27 cellular contexts compared by ENCODE assay signal in the genomic region with DNA sequence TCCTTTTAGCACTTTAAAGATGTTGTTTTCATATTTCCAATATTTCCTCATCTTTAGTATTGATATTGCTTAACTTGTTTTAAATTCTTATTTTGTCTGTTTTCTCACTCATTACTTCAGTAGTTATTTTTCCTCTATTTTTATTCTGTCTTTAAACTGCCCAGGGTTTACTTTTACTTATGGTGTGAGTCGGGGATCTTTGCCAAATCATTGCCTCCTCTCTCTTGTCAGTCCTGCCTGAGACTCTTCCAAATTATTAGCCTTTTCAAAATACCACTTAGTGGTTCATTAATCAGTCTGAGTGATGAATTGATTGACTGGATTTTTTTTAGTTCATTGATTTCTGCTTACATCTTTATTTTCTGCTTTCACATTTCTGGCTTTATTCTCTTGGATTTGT.
"Had no signal": no experiment of that assay in that cellular context is flagged by ENCODE, and none has a peak within 500 bp of the region (broad histone marks: within the 10 kb centered on the region; RNA-seq: fewer than 3 reads in every experiment).

No MANE protein-coding gene starts in this region.

- DNase-seq: activated CD4-positive, alpha-beta memory T cell treated with anti-CD3 and anti-CD28 coated beads for 36 hours; activated CD4-positive, alpha-beta T cell treated with anti-CD3 and anti-CD28 coated beads for 36 hours; activated CD4-positive, alpha-beta T cell treated with anti-CD3 and anti-CD28 coated beads, Interleukin-2, amount 10 ng/mL, durations not matched to agents 24 days and 14 days; activated CD4-positive, CD25-positive, alpha-beta regulatory T cell; activated CD4-positive, CD25-positive, alpha-beta regulatory T cell treated with anti-CD3 and anti-CD28 coated beads, Interleukin-2, amount 50 U/mL, for 72 hours; activated CD8-positive, alpha-beta memory T cell treated with anti-CD3 and anti-CD28 coated beads, Interleukin-2, amount 50 U/mL, for 48 hours; activated gamma-delta T cell; activated naive CD4-positive, alpha-beta T cell; activated naive CD4-positive, alpha-beta T cell treated with anti-CD3 and anti-CD28 coated beads, Interleukin-2, amount 10 ng/mL, durations not matched to agents 7 days and 5 days; activated naive CD8-positive, alpha-beta T cell treated with anti-CD3 and anti-CD28 coated beads, Interleukin-2, amount 10 ng/mL, durations not matched to agents 7 days and 5 days; activated T-cell treated with anti-CD3 and anti-CD28 coated beads for 4 hours; activated T-cell treated with anti-CD3 and anti-CD28 coated beads, Interleukin-2, amount 50 U/mL, for 24 hours; activated T-cell treated with anti-CD3 and anti-CD28 coated beads, Interleukin-2, amount 50 U/mL, for 72 hours; anterior cingulate cortex; body of pancreas; cerebellar nuclear complex; colonic mucosa; effector CD8-positive, alpha-beta T cell; endodermal cell; erythroblast; foreskin melanocyte; heart right ventricle; T-helper 1 cell; T-helper 17 cell; T1000 had no signal

- ATAC-seq: activated CD4-positive, alpha-beta T cell treated with anti-CD3 and anti-CD28 coated beads for 36 hours; activated naive CD4-positive, alpha-beta T cell treated with anti-CD3 and anti-CD28 coated beads, Interleukin-2, amount 50 U/mL, for 72 hours; activated T-cell treated with anti-CD3 and anti-CD28 coated beads, Interleukin-2, amount 50 U/mL, for 72 hours; body of pancreas; gastroesophageal sphincter; heart right ventricle; T-helper 17 cell had no signal
